Comparison of ENCODE assay signal across 8 cellular contexts in genomic region chr4:149031399-149031798, GRCh38.
DNase-seq lines count a peak whose midpoint lies in the region; ATAC-seq and TF ChIP-seq lines count a peak whose summit lies in the region.

No MANE protein-coding gene starts in this region.

- H3K79me2 ChIP-seq in Loucy (ENCODE audit: insufficient read depth, low read length) (no peaks in the 10 kb centered on the region), smooth muscle cell (ENCODE audit: low read depth) (no peaks in the 10 kb centered on the region)

- no peak overlapping the region for H2AFZ ChIP-seq in Loucy (ENCODE audit: low read length)
- no peak overlapping the region for H2AFZ ChIP-seq in smooth muscle cell (ENCODE audit: low read depth)

- no peaks in the 10 kb centered on the region for H3K9me3 ChIP-seq in heart right ventricle
- H3K9me3 ChIP-seq in right cardiac atrium (ENCODE audit: control insufficient read depth, low read length) = no peaks in the 10 kb centered on the region
- H3K9me3 ChIP-seq in Loucy (ENCODE audit: insufficient read depth, low read depth, low read length) = no peaks in the 10 kb centered on the region
- no peaks in the 10 kb centered on the region for H3K9me3 ChIP-seq in smooth muscle cell (replicated peaks; ENCODE audit: low read depth)

- H3K4me3 ChIP-seq in heart right ventricle (no peak overlapping the region), right cardiac atrium (ENCODE audit: low read length) (no peak overlapping the region), Loucy (ENCODE audit: low read length, poor library complexity, severe bottlenecking) (no peak overlapping the region), epithelial cell of esophagus (ENCODE audit: low read length) (no peak overlapping the region), smooth muscle cell (no peak overlapping the region)

- H4K20me1 ChIP-seq in Loucy (ENCODE audit: insufficient read depth, low read length, poor library complexity, severe bottlenecking) (no peaks in the 10 kb centered on the region), smooth muscle cell (ENCODE audit: low read depth) (no peaks in the 10 kb centered on the region)

- H3K36me3 ChIP-seq in heart right ventricle (no peaks in the 10 kb centered on the region), Loucy (ENCODE audit: insufficient read depth, low read length) (no peaks in the 10 kb centered on the region), smooth muscle cell (ENCODE audit: low read depth) (no peaks in the 10 kb centered on the region)

- ATAC-seq in heart right ventricle (peak in 2 of 8 donors; percentile 38 to 57), right cardiac atrium (no peak), GM21390 (IDR thresholded peaks at IDR 0.05; ENCODE audit: unreplicated experiment) (no peak)

- intact Hi-C loops in heart right ventricle (cut with DNase I) (loop anchor here in 1 of 10 donors (10.0 kb wide), 1 partner anchor 747 kb away; no protein-coding TSS in a partner anchor), right cardiac atrium (cut with DNase I) (no loop called here)

- DNase-seq in heart right ventricle (no peak), right cardiac atrium (no peak), epithelial cell of esophagus (ENCODE audit: low read depth) (peak; percentile 50), smooth muscle cell (lab: John Stamatoyannopoulos, UW; ENCODE audit: unreplicated experiment) (no peak), NCI-H524 treated with DMSO at 0.1 percent for 48 hours (lab: John Stamatoyannopoulos, UW) (no peak), NOMO-1 (lab: John Stamatoyannopoulos, UW; ENCODE audit: unreplicated experiment in 2 of 2) (no peak)

- no peak overlapping the region for H3K4me2 ChIP-seq in Loucy (ENCODE audit: low read depth, low read length, poor library complexity, severe bottlenecking)
- H3K4me2 ChIP-seq in smooth muscle cell = no peak overlapping the region

- H3K27ac ChIP-seq in heart right ventricle (no peak overlapping the region), right cardiac atrium (ENCODE audit: low read length) (no peak overlapping the region), smooth muscle cell (ENCODE audit: low read depth) (no peak overlapping the region)

- H3K9ac ChIP-seq in Loucy (ENCODE audit: low read depth, low read length, poor library complexity, severe bottlenecking) (no peak overlapping the region), smooth muscle cell (ENCODE audit: low read depth) (no peak overlapping the region)

- H3K27me3 ChIP-seq in heart right ventricle (no peaks in the 10 kb centered on the region), right cardiac atrium (ENCODE audit: control insufficient read depth, insufficient read depth) (no peaks in the 10 kb centered on the region), Loucy (ENCODE audit: insufficient read depth, low read length, poor library complexity, severe bottlenecking) (no peaks in the 10 kb centered on the region), smooth muscle cell (ENCODE audit: low read depth) (no peaks in the 10 kb centered on the region)

- TF ChIP-seq CTCF in heart right ventricle (IDR thresholded peaks at IDR 0.05) (peak in 8 of 9 donors; percentile 22 to 61 (median 46)), Loucy (conservative IDR thresholded peaks at IDR 0.05; ENCODE audit: low read length) (peak; percentile 46), epithelial cell of esophagus (IDR thresholded peaks at IDR 0.05; ENCODE audit: insufficient read depth, low read depth, low read length, missing control alignments) (peak; percentile 64), smooth muscle cell (IDR thresholded peaks at IDR 0.05; ENCODE audit: borderline replicate concordance, insufficient read depth, poor library complexity, severe bottlenecking) (peak; percentile 37)

- no peaks in the 10 kb centered on the region for H3K9me2 ChIP-seq in Loucy (replicated peaks; ENCODE audit: low read depth, low read length)

- no peaks in the 10 kb centered on the region for H3F3A ChIP-seq in Loucy (ENCODE audit: low read depth)
- H3F3A ChIP-seq in smooth muscle cell (ENCODE audit: low read depth) = no peaks in the 10 kb centered on the region

- H3K4me1 ChIP-seq in heart right ventricle (no peaks in the 10 kb centered on the region), right cardiac atrium (ENCODE audit: control insufficient read depth, insufficient read depth, low read length) (no peaks in the 10 kb centered on the region), Loucy (ENCODE audit: insufficient read depth, low read length, poor library complexity, severe bottlenecking) (no peaks in the 10 kb centered on the region), smooth muscle cell (ENCODE audit: low read depth) (no peaks in the 10 kb centered on the region)
